ENCODE assay signal across 8 cellular contexts in genomic region chr12:105310476-105311085, GRCh38. TPM values are rescaled to one million over a fixed set of nuclear protein-coding genes. Genes with fewer than 3 reads are reported as not detected.
DNase-seq lines count a peak whose midpoint lies in the region; ATAC-seq and TF ChIP-seq lines count a peak whose summit lies in the region.
"Not testable (repeated sequence)": the region's sequence is repeated elsewhere in the genome, so short reads cannot be mapped to it uniquely, and the experiment has no call there.

No MANE protein-coding gene starts in this region.

- not testable (repeated sequence) for ATAC-seq in SK-N-SH treated with all-trans-retinoic acid at 6 μM for 48 hours

- H3K27ac ChIP-seq in stomach, result peak overlapping the region in 2 of 5 donors; percentile 1 to 17

- WGBS in stomach, 5 donors, result 54 to 61% (median 59%) methylated on average over 2 of the region's 2 CpGs

- H3K36me3 ChIP-seq in stomach, result not testable (repeated sequence)

- not testable (repeated sequence) for H3K4me3 Mint-ChIP-seq in MCF 10A (ENCODE audit: unreplicated experiment); osteocyte (ENCODE audit: unreplicated experiment)

- not testable (repeated sequence) for H3K4me3 ChIP-seq in LNCaP clone FGC (ENCODE audit: low read depth, low read length); fibroblast of the aortic adventitia (ENCODE audit: low read depth, low read length); stomach

- peaks cover 0 to 12% (median 5%) of the 10 kb centered on the region in 4 donors for H3K9me3 ChIP-seq in stomach

- H3K27ac Mint-ChIP-seq in MCF 10A (ENCODE audit: low read depth, unreplicated experiment) (peak overlapping the region; percentile 4), osteocyte (ENCODE audit: unreplicated experiment) (peak overlapping the region; percentile 27)

- TF ChIP-seq CTCF in LNCaP clone FGC (IDR thresholded peaks at IDR 0.05; ENCODE audit: control insufficient read depth, extremely low read depth, insufficient read depth); MCF 10A (IDR thresholded peaks at IDR 0.05; ENCODE audit: unreplicated experiment); fibroblast of the aortic adventitia (IDR thresholded peaks at IDR 0.05; ENCODE audit: insufficient read depth, low read length); osteocyte (IDR thresholded peaks at IDR 0.05); stomach (IDR thresholded peaks at IDR 0.05): not testable (repeated sequence)

- CTCF ChIA-PET in MCF 10A (lab: Yijun Ruan, JAX), result interaction anchor here (0.6 to 1.6 kb wide), 5 partner anchors 22 to 121 kb away, joined by 3 to 4 read pairs (median 4); no protein-coding TSS in a partner anchor

- intact Hi-C loops in MCF 10A (cut with micrococcal nuclease); stomach (cut with DNase I; ENCODE audit: low total_unique reads): not testable (repeated sequence)

- TF ChIP-seq EP300 in stomach (IDR thresholded peaks at IDR 0.05), result not testable (repeated sequence)

- TF ChIP-seq POLR2A in stomach (IDR thresholded peaks at IDR 0.05), result not testable (repeated sequence)

- H3K4me1 ChIP-seq in stomach, result peaks cover 0 to 30% (median 13%) of the 10 kb centered on the region in 4 donors

- not testable (repeated sequence) for H3K27me3 Mint-ChIP-seq in MCF 10A (ENCODE audit: insufficient read depth, unreplicated experiment); osteocyte (ENCODE audit: unreplicated experiment)

- H3K27me3 ChIP-seq in stomach, result not testable (repeated sequence)

- H3K9me3 Mint-ChIP-seq in MCF 10A (ENCODE audit: unreplicated experiment); osteocyte (ENCODE audit: unreplicated experiment): not testable (repeated sequence)

- BruUV-seq in MCF 10A (replicated peaks; lab: Mats Ljungman, UMichigan), result not testable (repeated sequence)

- H3K4me1 Mint-ChIP-seq in MCF 10A (ENCODE audit: insufficient read depth, unreplicated experiment) (peaks cover 31% of the 10 kb centered on the region), osteocyte (ENCODE audit: unreplicated experiment) (peaks cover 53% of the 10 kb centered on the region)

- H3K36me3 Mint-ChIP-seq in MCF 10A (ENCODE audit: insufficient read depth, unreplicated experiment); osteocyte (ENCODE audit: unreplicated experiment): not testable (repeated sequence)

- POLR2A ChIA-PET in MCF 10A (lab: Yijun Ruan, JAX), result interaction anchor here (0.6 to 1.1 kb wide), 7 partner anchors 11 to 75 kb away, joined by 3 to 4 read pairs (median 3); partner anchors contain the start of genes APPL2 and C12orf75

- peak; percentile 13 for DNase-seq in DMS 273 (lab: John Stamatoyannopoulos, UW; ENCODE audit: unreplicated experiment)
- DNase-seq in LNCaP clone FGC (ENCODE audit: low read depth), result peak; percentile 85
- DNase-seq in NCI-H69 (lab: John Stamatoyannopoulos, UW), result peak; percentile 31
- DNase-seq in MCF 10A (ENCODE audit: unreplicated experiment), result peak; percentile 55
- DNase-seq in fibroblast of the aortic adventitia (ENCODE audit: low read depth), result peak; percentile 56
- not testable (repeated sequence) for DNase-seq in osteocyte (ENCODE audit: extremely low spot score, unreplicated experiment)
- DNase-seq in stomach, result peak; percentile 50

TF ChIP-seq in SK-N-SH treated with all-trans-retinoic acid at 6 μM for 48 hours, 23 proteins besides CTCF, POLR2A, EP300 and RAD21:
- peak; percentile 51; the same call in 1 of the 2 replicates for TF ChIP-seq ISL1 (CRISPR knock-in tag; IDR thresholded peaks at IDR 0.05)

RNA-seq across cellular contexts. Expression of gene C12orf75, which starts 19.9 kb away (rescaled TPM):
- total RNA-seq in MCF 10A (2022) (53.6 and 67.7 TPM in 2 replicates), fibroblast of the aortic adventitia (ENCODE audit: low replicate concordance) (31.7 and 130 TPM in 2 replicates), osteocyte (157 and 169 TPM in 2 replicates), stomach (10 to 100 TPM in 3 of 5 donors, 1 to 10 TPM in 1, not detected in 1; 4.9 to 43.7 (median 35.3) TPM)
- polyA plus RNA-seq in stomach, result 100 to 1,000 TPM in 2 of 3 donors, 10 to 100 TPM in 1; 43.4 to 145 (median 143) TPM
